2 cellular contexts compared by ENCODE assay signal in genomic region chr5:108102463-108102862, GRCh38.
TF ChIP-seq lines count a peak whose summit lies in the region.

No MANE protein-coding gene starts in this region.

TF ChIP-seq in WTC11, 78 proteins besides CTCF, POLR2A, EP300 and RAD21 (continued from another document):
- TF ChIP-seq MXD4 (CRISPR knock-in tag; IDR thresholded peaks at IDR 0.05; ENCODE audit: borderline replicate concordance) (no peak), ZNF317 (CRISPR knock-in tag; IDR thresholded peaks at IDR 0.05; ENCODE audit: borderline replicate concordance, low read depth) (no peak), ATF3 (CRISPR knock-in tag; conservative IDR thresholded peaks at IDR 0.05) (no peak), FOXP1 (CRISPR knock-in tag; IDR thresholded peaks at IDR 0.05; ENCODE audit: borderline replicate concordance) (no peak), MLX (CRISPR knock-in tag; IDR thresholded peaks at IDR 0.05) (no peak), MAX (CRISPR knock-in tag; IDR thresholded peaks at IDR 0.05) (no peak), RORB (CRISPR knock-in tag; IDR thresholded peaks at IDR 0.05) (no peak), USF1 (CRISPR knock-in tag; IDR thresholded peaks at IDR 0.05) (no peak), EMX1 (CRISPR knock-in tag; IDR thresholded peaks at IDR 0.05) (no peak)
TF ChIP-seq in WTC11: peak in this region for 0.

TF ChIP-seq in H1, 55 proteins besides CTCF, POLR2A, EP300 and RAD21 (continued from another document):
- TF ChIP-seq SP2 (IDR thresholded peaks at IDR 0.05; ENCODE audit: low read length): no peak
